In the genomic region with DNA sequence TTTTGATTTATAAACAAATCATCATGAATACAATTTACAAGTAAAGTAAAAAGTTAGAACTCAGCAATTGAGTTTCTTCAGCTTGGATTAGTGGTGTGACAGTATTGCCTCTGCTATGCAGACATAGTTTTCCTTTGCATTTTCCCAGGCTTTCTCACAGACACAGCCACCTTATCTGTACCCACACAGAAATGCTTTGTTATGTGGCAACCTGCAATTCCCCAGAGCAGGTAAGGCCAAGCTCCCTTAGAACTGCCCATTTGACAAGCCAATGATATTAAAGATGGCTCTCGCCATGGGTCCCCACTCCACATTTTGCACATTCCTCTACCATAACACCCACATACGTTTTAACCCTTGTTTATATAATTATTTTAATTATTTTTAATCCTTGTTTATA, we compare ENCODE assay signal across 1 cellular context.
TF ChIP-seq lines count a peak whose summit lies in the region.

No MANE protein-coding gene starts in this region.

TF ChIP-seq in HepG2, 621 proteins besides CTCF, POLR2A, EP300 and RAD21:
- TF ChIP-seq ZBTB38 (CRISPR knock-in tag; IDR thresholded peaks at IDR 0.05) = no peak
- no peak for TF ChIP-seq TEAD3 (CRISPR knock-in tag; optimal IDR thresholded peaks at IDR 0.05; ENCODE audit: borderline replicate concordance)
- TF ChIP-seq NR2F1 (CRISPR knock-in tag; IDR thresholded peaks at IDR 0.05) = no peak
- peak; percentile 37; the same call in 1 of the 2 replicates for TF ChIP-seq CEBPG (CRISPR knock-in tag; IDR thresholded peaks at IDR 0.05)
- TF ChIP-seq ZFX (CRISPR knock-in tag; IDR thresholded peaks at IDR 0.05; ENCODE audit: low read depth) = no peak
- no peak for TF ChIP-seq NFE2L2 (IDR thresholded peaks at IDR 0.05; ENCODE audit: low read length)
- no peak for TF ChIP-seq ZNF101 (CRISPR knock-in tag; IDR thresholded peaks at IDR 0.05; ENCODE audit: borderline replicate concordance, low read depth)
- no peak for TF ChIP-seq ZNF562 (CRISPR knock-in tag; IDR thresholded peaks at IDR 0.05; ENCODE audit: borderline replicate concordance)
- TF ChIP-seq NFIC (IDR thresholded peaks at IDR 0.05; ENCODE audit: low read length) = no peak
- TF ChIP-seq ZNF34 (CRISPR knock-in tag; IDR thresholded peaks at IDR 0.05; ENCODE audit: borderline replicate concordance) = no peak
- TF ChIP-seq, protein P1, sequence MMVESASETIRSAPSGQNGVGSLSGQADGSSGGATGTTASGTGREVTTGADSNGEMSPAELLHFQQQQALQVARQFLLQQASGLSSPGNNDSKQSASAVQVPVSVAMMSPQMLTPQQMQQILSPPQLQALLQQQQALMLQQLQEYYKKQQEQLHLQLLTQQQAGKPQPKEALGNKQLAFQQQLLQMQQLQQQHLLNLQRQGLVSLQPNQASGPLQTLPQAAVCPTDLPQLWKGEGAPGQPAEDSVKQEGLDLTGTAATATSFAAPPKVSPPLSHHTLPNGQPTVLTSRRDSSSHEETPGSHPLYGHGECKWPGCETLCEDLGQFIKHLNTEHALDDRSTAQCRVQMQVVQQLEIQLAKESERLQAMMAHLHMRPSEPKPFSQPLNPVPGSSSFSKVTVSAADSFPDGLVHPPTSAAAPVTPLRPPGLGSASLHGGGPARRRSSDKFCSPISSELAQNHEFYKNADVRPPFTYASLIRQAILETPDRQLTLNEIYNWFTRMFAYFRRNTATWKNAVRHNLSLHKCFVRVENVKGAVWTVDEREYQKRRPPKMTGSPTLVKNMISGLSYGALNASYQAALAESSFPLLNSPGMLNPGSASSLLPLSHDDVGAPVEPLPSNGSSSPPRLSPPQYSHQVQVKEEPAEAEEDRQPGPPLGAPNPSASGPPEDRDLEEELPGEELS (CRISPR knock-in tag; IDR thresholded peaks at IDR 0.05) = no peak
- TF ChIP-seq MTF1 (CRISPR knock-in tag; IDR thresholded peaks at IDR 0.05) = no peak
- TF ChIP-seq POLR2G (IDR thresholded peaks at IDR 0.05; ENCODE audit: low read depth, low read length) = peak; percentile 40
- TF ChIP-seq, protein P2, sequence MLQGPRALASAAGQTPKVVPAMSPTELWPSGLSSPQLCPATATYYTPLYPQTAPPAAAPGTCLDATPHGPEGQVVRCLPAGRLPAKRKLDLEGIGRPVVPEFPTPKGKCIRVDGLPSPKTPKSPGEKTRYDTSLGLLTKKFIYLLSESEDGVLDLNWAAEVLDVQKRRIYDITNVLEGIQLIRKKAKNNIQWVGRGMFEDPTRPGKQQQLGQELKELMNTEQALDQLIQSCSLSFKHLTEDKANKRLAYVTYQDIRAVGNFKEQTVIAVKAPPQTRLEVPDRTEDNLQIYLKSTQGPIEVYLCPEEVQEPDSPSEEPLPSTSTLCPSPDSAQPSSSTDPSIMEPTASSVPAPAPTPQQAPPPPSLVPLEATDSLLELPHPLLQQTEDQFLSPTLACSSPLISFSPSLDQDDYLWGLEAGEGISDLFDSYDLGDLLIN (CRISPR knock-in tag; IDR thresholded peaks at IDR 0.05; ENCODE audit: borderline replicate concordance) = no peak
- no peak for TF ChIP-seq ZFP41 (CRISPR knock-in tag; IDR thresholded peaks at IDR 0.05; ENCODE audit: borderline replicate concordance)
- TF ChIP-seq ZNF788 (CRISPR knock-in tag; IDR thresholded peaks at IDR 0.05; ENCODE audit: borderline replicate concordance) = no peak
- TF ChIP-seq, protein P3, sequence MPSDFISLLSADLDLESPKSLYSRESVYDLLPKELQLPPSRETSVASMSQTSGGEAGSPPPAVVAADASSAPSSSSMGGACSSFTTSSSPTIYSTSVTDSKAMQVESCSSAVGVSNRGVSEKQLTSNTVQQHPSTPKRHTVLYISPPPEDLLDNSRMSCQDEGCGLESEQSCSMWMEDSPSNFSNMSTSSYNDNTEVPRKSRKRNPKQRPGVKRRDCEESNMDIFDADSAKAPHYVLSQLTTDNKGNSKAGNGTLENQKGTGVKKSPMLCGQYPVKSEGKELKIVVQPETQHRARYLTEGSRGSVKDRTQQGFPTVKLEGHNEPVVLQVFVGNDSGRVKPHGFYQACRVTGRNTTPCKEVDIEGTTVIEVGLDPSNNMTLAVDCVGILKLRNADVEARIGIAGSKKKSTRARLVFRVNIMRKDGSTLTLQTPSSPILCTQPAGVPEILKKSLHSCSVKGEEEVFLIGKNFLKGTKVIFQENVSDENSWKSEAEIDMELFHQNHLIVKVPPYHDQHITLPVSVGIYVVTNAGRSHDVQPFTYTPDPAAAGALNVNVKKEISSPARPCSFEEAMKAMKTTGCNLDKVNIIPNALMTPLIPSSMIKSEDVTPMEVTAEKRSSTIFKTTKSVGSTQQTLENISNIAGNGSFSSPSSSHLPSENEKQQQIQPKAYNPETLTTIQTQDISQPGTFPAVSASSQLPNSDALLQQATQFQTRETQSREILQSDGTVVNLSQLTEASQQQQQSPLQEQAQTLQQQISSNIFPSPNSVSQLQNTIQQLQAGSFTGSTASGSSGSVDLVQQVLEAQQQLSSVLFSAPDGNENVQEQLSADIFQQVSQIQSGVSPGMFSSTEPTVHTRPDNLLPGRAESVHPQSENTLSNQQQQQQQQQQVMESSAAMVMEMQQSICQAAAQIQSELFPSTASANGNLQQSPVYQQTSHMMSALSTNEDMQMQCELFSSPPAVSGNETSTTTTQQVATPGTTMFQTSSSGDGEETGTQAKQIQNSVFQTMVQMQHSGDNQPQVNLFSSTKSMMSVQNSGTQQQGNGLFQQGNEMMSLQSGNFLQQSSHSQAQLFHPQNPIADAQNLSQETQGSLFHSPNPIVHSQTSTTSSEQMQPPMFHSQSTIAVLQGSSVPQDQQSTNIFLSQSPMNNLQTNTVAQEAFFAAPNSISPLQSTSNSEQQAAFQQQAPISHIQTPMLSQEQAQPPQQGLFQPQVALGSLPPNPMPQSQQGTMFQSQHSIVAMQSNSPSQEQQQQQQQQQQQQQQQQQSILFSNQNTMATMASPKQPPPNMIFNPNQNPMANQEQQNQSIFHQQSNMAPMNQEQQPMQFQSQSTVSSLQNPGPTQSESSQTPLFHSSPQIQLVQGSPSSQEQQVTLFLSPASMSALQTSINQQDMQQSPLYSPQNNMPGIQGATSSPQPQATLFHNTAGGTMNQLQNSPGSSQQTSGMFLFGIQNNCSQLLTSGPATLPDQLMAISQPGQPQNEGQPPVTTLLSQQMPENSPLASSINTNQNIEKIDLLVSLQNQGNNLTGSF (CRISPR knock-in tag; IDR thresholded peaks at IDR 0.05) = no peak
- TF ChIP-seq MTF2 (CRISPR knock-in tag; IDR thresholded peaks at IDR 0.05; ENCODE audit: borderline replicate concordance) = no peak
- TF ChIP-seq MBD4 (IDR thresholded peaks at IDR 0.05; ENCODE audit: borderline replicate concordance, low read length) = no peak
- no peak for TF ChIP-seq ATM (IDR thresholded peaks at IDR 0.05; ENCODE audit: borderline replicate concordance)
- TF ChIP-seq, protein P4, sequence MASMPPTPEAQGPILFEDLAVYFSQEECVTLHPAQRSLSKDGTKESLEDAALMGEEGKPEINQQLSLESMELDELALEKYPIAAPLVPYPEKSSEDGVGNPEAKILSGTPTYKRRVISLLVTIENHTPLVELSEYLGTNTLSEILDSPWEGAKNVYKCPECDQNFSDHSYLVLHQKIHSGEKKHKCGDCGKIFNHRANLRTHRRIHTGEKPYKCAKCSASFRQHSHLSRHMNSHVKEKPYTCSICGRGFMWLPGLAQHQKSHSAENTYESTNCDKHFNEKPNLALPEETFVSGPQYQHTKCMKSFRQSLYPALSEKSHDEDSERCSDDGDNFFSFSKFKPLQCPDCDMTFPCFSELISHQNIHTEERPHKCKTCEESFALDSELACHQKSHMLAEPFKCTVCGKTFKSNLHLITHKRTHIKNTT (CRISPR knock-in tag; IDR thresholded peaks at IDR 0.05) = no peak
- TF ChIP-seq, protein P5, sequence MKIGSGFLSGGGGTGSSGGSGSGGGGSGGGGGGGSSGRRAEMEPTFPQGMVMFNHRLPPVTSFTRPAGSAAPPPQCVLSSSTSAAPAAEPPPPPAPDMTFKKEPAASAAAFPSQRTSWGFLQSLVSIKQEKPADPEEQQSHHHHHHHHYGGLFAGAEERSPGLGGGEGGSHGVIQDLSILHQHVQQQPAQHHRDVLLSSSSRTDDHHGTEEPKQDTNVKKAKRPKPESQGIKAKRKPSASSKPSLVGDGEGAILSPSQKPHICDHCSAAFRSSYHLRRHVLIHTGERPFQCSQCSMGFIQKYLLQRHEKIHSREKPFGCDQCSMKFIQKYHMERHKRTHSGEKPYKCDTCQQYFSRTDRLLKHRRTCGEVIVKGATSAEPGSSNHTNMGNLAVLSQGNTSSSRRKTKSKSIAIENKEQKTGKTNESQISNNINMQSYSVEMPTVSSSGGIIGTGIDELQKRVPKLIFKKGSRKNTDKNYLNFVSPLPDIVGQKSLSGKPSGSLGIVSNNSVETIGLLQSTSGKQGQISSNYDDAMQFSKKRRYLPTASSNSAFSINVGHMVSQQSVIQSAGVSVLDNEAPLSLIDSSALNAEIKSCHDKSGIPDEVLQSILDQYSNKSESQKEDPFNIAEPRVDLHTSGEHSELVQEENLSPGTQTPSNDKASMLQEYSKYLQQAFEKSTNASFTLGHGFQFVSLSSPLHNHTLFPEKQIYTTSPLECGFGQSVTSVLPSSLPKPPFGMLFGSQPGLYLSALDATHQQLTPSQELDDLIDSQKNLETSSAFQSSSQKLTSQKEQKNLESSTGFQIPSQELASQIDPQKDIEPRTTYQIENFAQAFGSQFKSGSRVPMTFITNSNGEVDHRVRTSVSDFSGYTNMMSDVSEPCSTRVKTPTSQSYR (CRISPR knock-in tag; IDR thresholded peaks at IDR 0.05; ENCODE audit: borderline replicate concordance) = no peak
- TF ChIP-seq, protein P6, sequence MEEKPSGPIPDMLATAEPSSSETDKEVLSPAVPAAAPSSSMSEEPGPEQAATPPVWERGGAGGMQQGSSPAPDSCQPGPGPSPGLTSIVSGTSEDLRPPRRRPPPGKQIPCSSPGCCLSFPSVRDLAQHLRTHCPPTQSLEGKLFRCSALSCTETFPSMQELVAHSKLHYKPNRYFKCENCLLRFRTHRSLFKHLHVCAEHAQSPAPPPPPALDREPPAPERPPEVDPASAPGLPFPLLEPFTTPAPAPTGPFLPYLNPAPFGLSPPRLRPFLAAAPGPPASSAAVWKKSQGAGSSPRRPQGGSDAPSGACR (CRISPR knock-in tag; IDR thresholded peaks at IDR 0.05) = no peak
- no peak for TF ChIP-seq HNRNPLL (IDR thresholded peaks at IDR 0.05; ENCODE audit: low read depth, low read length, poor library complexity, severe bottlenecking)
- TF ChIP-seq ZFP36L1 (CRISPR knock-in tag; IDR thresholded peaks at IDR 0.05) = no peak
- TF ChIP-seq, protein P7, sequence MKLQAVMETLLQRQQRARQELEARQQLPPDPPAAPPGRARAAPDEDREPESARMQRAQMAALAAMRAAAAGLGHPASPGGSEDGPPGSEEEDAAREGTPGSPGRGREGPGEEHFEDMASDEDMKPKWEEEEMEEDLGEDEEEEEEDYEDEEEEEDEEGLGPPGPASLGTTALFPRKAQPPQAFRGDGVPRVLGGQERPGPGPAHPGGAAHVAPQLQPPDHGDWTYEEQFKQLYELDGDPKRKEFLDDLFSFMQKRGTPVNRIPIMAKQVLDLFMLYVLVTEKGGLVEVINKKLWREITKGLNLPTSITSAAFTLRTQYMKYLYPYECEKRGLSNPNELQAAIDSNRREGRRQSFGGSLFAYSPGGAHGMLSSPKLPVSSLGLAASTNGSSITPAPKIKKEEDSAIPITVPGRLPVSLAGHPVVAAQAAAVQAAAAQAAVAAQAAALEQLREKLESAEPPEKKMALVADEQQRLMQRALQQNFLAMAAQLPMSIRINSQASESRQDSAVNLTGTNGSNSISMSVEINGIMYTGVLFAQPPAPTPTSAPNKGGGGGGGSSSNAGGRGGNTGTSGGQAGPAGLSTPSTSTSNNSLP (IDR thresholded peaks at IDR 0.05; ENCODE audit: low read depth, low read length) = no peak
- TF ChIP-seq ZNF331 (CRISPR knock-in tag; IDR thresholded peaks at IDR 0.05) = no peak
- TF ChIP-seq RELA (CRISPR knock-in tag; IDR thresholded peaks at IDR 0.05) = no peak
- TF ChIP-seq MEIS2 (CRISPR knock-in tag; IDR thresholded peaks at IDR 0.05) = no peak
- no peak for TF ChIP-seq CBX1 (IDR thresholded peaks at IDR 0.05; ENCODE audit: low read depth)
- no peak for TF ChIP-seq NFE2L1 (CRISPR knock-in tag; IDR thresholded peaks at IDR 0.05; ENCODE audit: borderline replicate concordance)
- peak; percentile 77 for TF ChIP-seq RBM22 (optimal IDR thresholded peaks at IDR 0.05; ENCODE audit: low read length)
- TF ChIP-seq, protein P8, sequence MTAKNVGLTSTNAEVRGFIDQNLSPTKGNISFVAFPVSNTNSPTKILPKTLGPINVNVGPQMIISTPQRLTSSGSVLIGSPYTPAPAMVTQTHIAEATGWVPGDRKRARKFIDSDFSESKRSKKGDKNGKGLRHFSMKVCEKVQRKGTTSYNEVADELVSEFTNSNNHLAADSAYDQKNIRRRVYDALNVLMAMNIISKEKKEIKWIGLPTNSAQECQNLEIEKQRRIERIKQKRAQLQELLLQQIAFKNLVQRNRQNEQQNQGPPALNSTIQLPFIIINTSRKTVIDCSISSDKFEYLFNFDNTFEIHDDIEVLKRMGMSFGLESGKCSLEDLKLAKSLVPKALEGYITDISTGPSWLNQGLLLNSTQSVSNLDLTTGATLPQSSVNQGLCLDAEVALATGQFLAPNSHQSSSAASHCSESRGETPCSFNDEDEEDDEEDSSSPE (CRISPR knock-in tag; IDR thresholded peaks at IDR 0.05) = no peak
- TF ChIP-seq SOX13 (IDR thresholded peaks at IDR 0.05) = no peak
- peak in 1 of 2 experiments; percentile 38; a peak in 1 of 4 replicates for TF ChIP-seq SOX13 (CRISPR knock-in tag; conservative IDR thresholded peaks at IDR 0.05 in 1 of 2, IDR thresholded peaks at IDR 0.05 in 1 of 2)
- TF ChIP-seq, protein P9, sequence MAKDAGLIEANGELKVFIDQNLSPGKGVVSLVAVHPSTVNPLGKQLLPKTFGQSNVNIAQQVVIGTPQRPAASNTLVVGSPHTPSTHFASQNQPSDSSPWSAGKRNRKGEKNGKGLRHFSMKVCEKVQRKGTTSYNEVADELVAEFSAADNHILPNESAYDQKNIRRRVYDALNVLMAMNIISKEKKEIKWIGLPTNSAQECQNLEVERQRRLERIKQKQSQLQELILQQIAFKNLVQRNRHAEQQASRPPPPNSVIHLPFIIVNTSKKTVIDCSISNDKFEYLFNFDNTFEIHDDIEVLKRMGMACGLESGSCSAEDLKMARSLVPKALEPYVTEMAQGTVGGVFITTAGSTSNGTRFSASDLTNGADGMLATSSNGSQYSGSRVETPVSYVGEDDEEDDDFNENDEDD (CRISPR knock-in tag; IDR thresholded peaks at IDR 0.05; ENCODE audit: borderline replicate concordance) = no peak
